27 cellular contexts compared by ENCODE assay signal in the genomic region with DNA sequence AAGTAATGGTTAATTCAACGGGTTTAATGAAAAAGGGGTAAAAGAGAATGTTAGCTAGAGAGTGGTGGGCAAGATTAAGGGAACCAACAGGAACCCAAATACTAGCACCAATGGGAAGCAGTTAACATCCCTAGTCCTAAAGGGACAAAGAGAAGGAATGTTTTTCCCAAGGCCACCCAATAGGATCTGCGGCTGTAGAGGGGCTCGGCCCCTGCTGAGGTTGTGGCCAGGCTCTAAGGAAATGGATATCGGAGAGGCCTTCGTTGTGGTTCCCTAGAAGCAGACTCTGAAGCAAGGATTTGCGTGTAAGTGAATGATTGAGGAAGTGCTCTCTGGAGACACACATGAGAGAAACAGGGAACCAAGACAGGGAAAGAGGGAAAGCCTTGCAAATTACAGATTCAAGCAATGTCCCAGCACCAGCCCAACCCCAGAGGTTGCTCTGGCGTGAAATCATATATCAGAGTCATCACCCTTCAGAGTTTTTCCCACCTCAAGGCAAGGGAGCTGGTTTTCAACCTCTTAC.
"Had no signal": no experiment of that assay in that cellular context is flagged by ENCODE, and none has a peak within 500 bp of the region (broad histone marks: within the 10 kb centered on the region; RNA-seq: fewer than 3 reads in every experiment).

No MANE protein-coding gene starts in this region.

- H3K27me3 ChIP-seq: breast epithelium, gastroesophageal sphincter, heart left ventricle, right lobe of liver, thyroid gland, uterus had no signal

- H3K4me1 ChIP-seq: breast epithelium, gastroesophageal sphincter, right lobe of liver, uterus had no signal

- H3K27ac ChIP-seq: breast epithelium, coronary artery, epithelial cell of prostate, gastroesophageal sphincter, heart left ventricle, right lobe of liver, skin epidermis, thyroid gland, uterus had no signal

- H3K9me3 ChIP-seq: breast epithelium, gastroesophageal sphincter, heart left ventricle, right lobe of liver, thyroid gland, uterus had no signal

- H3K36me3 ChIP-seq: breast epithelium, gastroesophageal sphincter, heart left ventricle, right lobe of liver, thyroid gland, uterus had no signal

- ATAC-seq: activated CD4-positive, alpha-beta T cell treated with anti-CD3 and anti-CD28 coated beads for 36 hours; activated T-cell treated with anti-CD3 and anti-CD28 coated beads, Interleukin-2, amount 50 U/mL, for 4 hours; gastroesophageal sphincter; heart left ventricle; right lobe of liver had no signal

- DNase-seq: activated B cell treated with CpG ODN at 0.5 μM for 24 hours; activated CD4-positive, alpha-beta T cell treated with anti-CD3 and anti-CD28 coated beads for 36 hours; activated CD4-positive, alpha-beta T cell treated with anti-CD3 and anti-CD28 coated beads, Interleukin-2, amount 50 U/mL, for 4 hours; activated CD8-positive, alpha-beta memory T cell treated with anti-CD3 and anti-CD28 coated beads for 24 hours; activated CD8-positive, alpha-beta memory T cell treated with anti-CD3 and anti-CD28 coated beads, Interleukin-2, amount 50 U/mL, for 4 hours; activated naive CD4-positive, alpha-beta T cell treated with anti-CD3 and anti-CD28 coated beads for 36 hours; activated naive CD8-positive, alpha-beta T cell treated with anti-CD3 and anti-CD28 coated beads, Interleukin-2, amount 10 ng/mL, durations not matched to agents 7 days and 5 days; activated T-cell treated with anti-CD3 and anti-CD28 coated beads, Interleukin-2, amount 50 U/mL, for 4 hours; amniotic stem cell; endodermal cell; heart left ventricle; islet precursor cell; left cardiac atrium; mesendoderm; naive B cell; posterior cingulate gyrus; right lobe of liver; stimulated activated CD4-positive, alpha-beta T cell treated with anti-CD3 and anti-CD28 coated beads, Interleukin-1b, Interleukin-23, amount 100 ng/mL, for 48 hours; substantia nigra; T-helper 9 cell; thyroid gland; uterus had no signal

- H3K4me3 ChIP-seq: breast epithelium, coronary artery, gastroesophageal sphincter, heart left ventricle, right lobe of liver, skin epidermis, thyroid gland, uterus had no signal
